ENCODE assay signal across 8 cellular contexts in the genomic region with DNA sequence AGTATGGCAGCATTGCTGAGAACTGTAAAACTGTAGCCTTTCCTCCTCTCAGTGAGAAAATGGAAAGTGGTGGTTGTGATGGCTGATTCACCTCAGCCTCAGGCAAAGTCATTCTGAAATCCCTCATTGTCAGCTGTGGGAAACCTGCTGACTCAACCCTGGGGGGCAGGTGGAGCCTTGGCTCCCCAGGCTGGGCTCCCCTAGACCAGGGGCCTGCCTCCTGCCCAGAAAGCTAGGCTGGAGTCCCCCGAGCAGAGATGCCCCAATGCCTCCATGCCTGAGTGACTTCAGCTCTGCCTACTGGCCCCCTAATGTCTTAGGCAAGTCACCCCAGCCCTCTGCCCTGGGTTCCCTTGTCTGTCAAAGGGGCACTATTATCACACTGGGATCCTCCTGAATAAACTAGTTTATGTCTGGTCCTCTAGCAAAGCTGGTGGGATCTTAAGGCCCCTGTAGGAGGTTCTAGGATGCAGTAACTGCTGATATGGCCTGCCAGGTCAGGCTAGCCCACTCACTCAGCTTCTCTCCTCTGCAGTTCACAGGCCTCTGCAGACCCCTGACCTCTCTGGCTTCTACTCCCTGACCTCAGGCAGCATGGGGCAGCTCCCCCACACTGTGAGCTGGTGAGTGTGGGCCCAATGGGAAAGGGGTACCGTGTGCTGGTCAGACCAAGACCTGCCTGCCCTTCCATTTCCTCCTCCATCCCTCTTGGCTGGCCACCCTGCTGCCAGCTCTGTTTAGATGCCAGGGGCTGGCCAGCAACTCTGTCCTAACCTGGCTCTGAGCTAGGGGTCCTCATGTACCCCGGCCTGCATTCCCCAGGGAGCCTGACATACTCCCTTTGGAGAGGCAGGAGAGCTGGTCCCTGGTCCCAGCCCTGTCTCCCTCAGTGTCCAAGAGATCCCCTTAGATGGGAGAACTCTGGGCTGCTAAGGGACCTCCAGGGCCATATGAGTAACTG. TPM values are rescaled to one million over a fixed set of nuclear protein-coding genes. Genes with fewer than 3 reads are reported as not detected.
DNase-seq lines count a peak whose midpoint lies in the region; ATAC-seq and TF ChIP-seq lines count a peak whose summit lies in the region.

No MANE protein-coding gene starts in this region.

- peaks cover 37 to 90% of the 10 kb centered on the region in 2 experiments for H3K79me1 ChIP-seq in IMR-90 (ENCODE audit: low read depth in 1 of 2, low read length in 2 of 2)

- no peak overlapping the region for H2BK5ac ChIP-seq in IMR-90 (ENCODE audit: low read depth, low read length, poor library complexity, severe bottlenecking)

- no peak overlapping the region for H2AFZ ChIP-seq in IMR-90 (replicated peaks; ENCODE audit: low read length, poor library complexity)

- H4K20me1 ChIP-seq in IMR-90 (ENCODE audit: insufficient read depth, low read length), result peaks cover 67% of the 10 kb centered on the region

- intact Hi-C loops in IMR-90 (cut with micrococcal nuclease), result no loop called here
- intact Hi-C loops in activated naive CD4-positive, alpha-beta T cell treated with anti-CD3 and anti-CD28 coated beads for 36 hours (cut with micrococcal nuclease), result loop anchor here (1.0 to 2.0 kb wide), 4 partner anchors 24 to 70 kb away; a partner anchor contains a TSS

- H4K8ac ChIP-seq in IMR-90 (ENCODE audit: low read depth in 2 of 2, low read length in 2 of 2), result no peak overlapping the region

- H3K27me3 Mint-ChIP-seq in activated naive CD4-positive, alpha-beta T cell treated with anti-CD3 and anti-CD28 coated beads for 36 hours (ENCODE audit: low read depth), result no peaks in the 10 kb centered on the region
- no peaks in the 10 kb centered on the region for H3K27me3 Mint-ChIP-seq in naive thymus-derived CD8-positive, alpha-beta T cell

- in situ Hi-C loops in Caki2 (cut with HindIII; ENCODE audit: low pct_unique_long_range_greater_than_20kb, low sequenced_read_pairs), result no loop called here
- in situ Hi-C loops in IMR-90 (cut with MboI; ENCODE audit: low sequenced_read_pairs), result loop anchor here (5.0 kb wide), 1 partner anchor 96 kb away; no protein-coding TSS in a partner anchor

- no peak overlapping the region for H2BK120ac ChIP-seq in IMR-90 (ENCODE audit: low read depth, low read length)

- H3K36me3 Mint-ChIP-seq in activated naive CD4-positive, alpha-beta T cell treated with anti-CD3 and anti-CD28 coated beads for 36 hours (ENCODE audit: low read depth), result peaks cover 64% of the 10 kb centered on the region
- H3K36me3 Mint-ChIP-seq in naive thymus-derived CD8-positive, alpha-beta T cell, result peaks cover 7 to 91% (median 34%) of the 10 kb centered on the region in 3 donors

- no peak overlapping the region for H3K4me2 ChIP-seq in IMR-90 (ENCODE audit: low read depth, low read length)

- POLR2A ChIA-PET in IMR-90 (lab: Charles Lee; ENCODE audit: unreplicated experiment), result no interaction called here
- POLR2A ChIA-PET in naive thymus-derived CD8-positive, alpha-beta T cell (lab: Charles Lee), result interaction anchor here (0.9 to 4.0 kb wide), 3 partner anchors 34 to 133 kb away, joined by 4 to 23 read pairs (median 6); a partner anchor contains a TSS

- H2AK9ac ChIP-seq in IMR-90 (replicated peaks; ENCODE audit: low read depth, low read length, poor library complexity), result peak overlapping the region; percentile 37

- no peak overlapping the region for H3K4me3 ChIP-seq in IMR-90 (ENCODE audit: insufficient read depth, low read depth, low read length)

- H3K4ac ChIP-seq in IMR-90 (ENCODE audit: low read depth, low read length), result no peak overlapping the region

- H3K9ac ChIP-seq in IMR-90 (ENCODE audit: low read depth, low read length), result no peak overlapping the region

- CTCF ChIA-PET in IMR-90 (lab: Yijun Ruan, JAX), result interaction anchor here (0.6 to 3.2 kb wide), 4 partner anchors 27 to 118 kb away, joined by 3 to 47 read pairs (median 6); no protein-coding TSS in a partner anchor
- CTCF ChIA-PET in activated naive CD4-positive, alpha-beta T cell treated with anti-CD3 and anti-CD28 coated beads for 36 hours (lab: Charles Lee), result interaction anchor here (0.5 to 25.6 kb wide), 15 partner anchors 8 to 599 kb away, joined by 3 to 593 read pairs (median 9); a partner anchor contains a TSS

- H3K36me3 ChIP-seq in IMR-90 (ENCODE audit: control insufficient read depth, insufficient read depth, low read length), result peaks cover 45% of the 10 kb centered on the region

- TF ChIP-seq POLR2A in IMR-90 (IDR thresholded peaks at IDR 0.05; ENCODE audit: low read depth, low read length), result no peak

- no peak overlapping the region for H4K91ac ChIP-seq in IMR-90 (ENCODE audit: insufficient read depth, low read depth, low read length)

- H3K4me1 Mint-ChIP-seq in activated naive CD4-positive, alpha-beta T cell treated with anti-CD3 and anti-CD28 coated beads for 36 hours (ENCODE audit: low read depth), result peaks cover 76% of the 10 kb centered on the region
- H3K4me1 Mint-ChIP-seq in naive thymus-derived CD8-positive, alpha-beta T cell, result peaks cover 41 to 85% (median 82%) of the 10 kb centered on the region in 4 donors

- no peak overlapping the region for H2AK5ac ChIP-seq in IMR-90 (ENCODE audit: low read depth, low read length)

- no peaks in the 10 kb centered on the region for H3K9me3 Mint-ChIP-seq in activated naive CD4-positive, alpha-beta T cell treated with anti-CD3 and anti-CD28 coated beads for 36 hours
- H3K9me3 Mint-ChIP-seq in naive thymus-derived CD8-positive, alpha-beta T cell, result no peaks in the 10 kb centered on the region

- H3K27ac Mint-ChIP-seq in activated naive CD4-positive, alpha-beta T cell treated with anti-CD3 and anti-CD28 coated beads for 36 hours, result peak overlapping the region; percentile 89
- peak overlapping the region; percentile 91 to 99 (median 98) for H3K27ac Mint-ChIP-seq in naive thymus-derived CD8-positive, alpha-beta T cell

- ATAC-seq in GM21423 (IDR thresholded peaks at IDR 0.05; ENCODE audit: unreplicated experiment), result peak; percentile 62
- peak; percentile 28 for ATAC-seq in IMR-90 (ENCODE audit: low read depth)
- ATAC-seq in naive thymus-derived CD8-positive, alpha-beta T cell, result peak in 1 of 2 donors; percentile 13

- peaks cover 13% of the 10 kb centered on the region for H3K4me1 ChIP-seq in IMR-90 (ENCODE audit: control insufficient read depth, insufficient read depth, low read length)

- no peak overlapping the region for H3K56ac ChIP-seq in IMR-90 (ENCODE audit: extremely low read depth, insufficient read depth, low read length)

- H2BK15ac ChIP-seq in IMR-90 (ENCODE audit: low read depth, low read length), result no peak overlapping the region

- no peaks in the 10 kb centered on the region for H3K27me3 ChIP-seq in IMR-90 (ENCODE audit: control insufficient read depth, insufficient read depth, low read length)

- no peak overlapping the region for H4K5ac ChIP-seq in IMR-90 (ENCODE audit: low read depth, low read length)

- H2BK20ac ChIP-seq in IMR-90 (ENCODE audit: low read depth, low read length), result no peak overlapping the region

- H3K23ac ChIP-seq in IMR-90 (ENCODE audit: low read depth, low read length), result no peak overlapping the region

- H3K14ac ChIP-seq in IMR-90 (replicated peaks; ENCODE audit: low read depth, low read length), result no peak overlapping the region

- WGBS in IMR-90 (ENCODE audit: extremely low coverage in 2 of 2, insufficient read length in 1 of 2), 2 experiments, result 80% methylated on average over 1 of the region's 3 CpGs; no CpG with 5 or more reads in 1 of the 2 experiments

- no peaks in the 10 kb centered on the region for H3K9me3 ChIP-seq in IMR-90 (ENCODE audit: control insufficient read depth, insufficient read depth, low read length)

- BruUV-seq in IMR-90 (replicated peaks; lab: Mats Ljungman, UMichigan), result no TSS peak

- no peak overlapping the region for H3K27ac ChIP-seq in IMR-90 (ENCODE audit: insufficient read depth, low read length)

- dilution Hi-C loops in IMR-90 (cut with HindIII; ENCODE audit: low sequenced_read_pairs, unreplicated experiment), result no loop called here

- H3K9me1 ChIP-seq in IMR-90 (ENCODE audit: insufficient read depth, low read length), result peaks cover 10% of the 10 kb centered on the region; the same call in 1 of the 2 replicates

- H3K18ac ChIP-seq in IMR-90 (ENCODE audit: low read depth, low read length), result no peak overlapping the region

- DNase-seq in Caki2 (ENCODE audit: low read depth), result peak; percentile 36
- peak; percentile 69 for DNase-seq in IMR-90
- DNase-seq in activated naive CD4-positive, alpha-beta T cell treated with anti-CD3 and anti-CD28 coated beads for 36 hours, result peak; percentile 91
- DNase-seq in naive thymus-derived CD8-positive, alpha-beta T cell, result peak in 4 of 10 donors; percentile 0 to 60 (median 24)
- no peak for DNase-seq in NCI-H1092 treated with DMSO at 0.1 percent for 48 hours (lab: John Stamatoyannopoulos, UW)
- DNase-seq in iPS-NIHi11 (ENCODE audit: low spot score), result no peak
- no peak for DNase-seq in SW480 (ENCODE audit: low spot score)

- H3K4me3 Mint-ChIP-seq in activated naive CD4-positive, alpha-beta T cell treated with anti-CD3 and anti-CD28 coated beads for 36 hours, result no peak overlapping the region
- H3K4me3 Mint-ChIP-seq in naive thymus-derived CD8-positive, alpha-beta T cell, result peak overlapping the region; percentile 32 to 94 (median 61)

- TF ChIP-seq RAD21 in IMR-90 (IDR thresholded peaks at IDR 0.05; ENCODE audit: low read length), result no peak

- no peak for TF ChIP-seq CTCF in IMR-90 (conservative IDR thresholded peaks at IDR 0.05; ENCODE audit: low read depth, low read length)

TF ChIP-seq in IMR-90, 13 proteins besides CTCF, POLR2A, EP300 and RAD21 (continues in another document):
- peak; percentile 40 for TF ChIP-seq MAZ (IDR thresholded peaks at IDR 0.05; ENCODE audit: borderline replicate concordance, low read depth, low read length)
- TF ChIP-seq SMC3 (IDR thresholded peaks at IDR 0.05; ENCODE audit: low read depth, low read length), result no peak

RNA-seq across cellular contexts. Expression of a gene that starts 24.2 kb away (rescaled TPM):
- total RNA-seq in Caki2 (2014; rRNA removed; shearing (Covaris generic); ENCODE audit: low replicate concordance), result 1.1 and 2.5 TPM in 2 replicates
- total RNA-seq in IMR-90 (2012; rRNA removed), result 0.83 and 1.3 TPM in 2 replicates
- polyA plus RNA-seq in IMR-90 (2012; rRNA removed), result 3.4 and 3.8 TPM in 2 replicates
- polyA plus RNA-seq in IMR-90 (2012; cell fraction: cytosol; rRNA removed), result 2.4 and 3.0 TPM in 2 replicates
- polyA plus RNA-seq in IMR-90 (2012; cell fraction: nucleus; rRNA removed; ENCODE audit: low replicate concordance), result 4.0 and 4.2 TPM in 2 replicates
- total RNA-seq in activated naive CD4-positive, alpha-beta T cell treated with anti-CD3 and anti-CD28 coated beads for 36 hours, result 10 to 100 TPM; 87.9 to 92.3 TPM
- 100 to 1,000 TPM; 910 to 911 TPM for total RNA-seq in naive thymus-derived CD8-positive, alpha-beta T cell
- 100 to 1,000 TPM; 207 to 600 (median 328) TPM for polyA plus RNA-seq in naive thymus-derived CD8-positive, alpha-beta T cell

RNA-seq across cellular contexts. Expression of a gene that starts 38.1 kb away (rescaled TPM):
- 616 and 685 TPM in 2 replicates for total RNA-seq in Caki2 (2014; rRNA removed; shearing (Covaris generic); ENCODE audit: low replicate concordance)
- total RNA-seq in IMR-90 (2012; rRNA removed), result 206 and 360 TPM in 2 replicates
- polyA plus RNA-seq in IMR-90 (2012; rRNA removed), result 512 and 618 TPM in 2 replicates
- 90.2 and 168 TPM in 2 replicates for polyA plus RNA-seq in IMR-90 (2012; cell fraction: cytosol; rRNA removed)
- 18.3 and 186 TPM in 2 replicates for polyA plus RNA-seq in IMR-90 (2012; cell fraction: nucleus; rRNA removed; ENCODE audit: low replicate concordance)
- total RNA-seq in activated naive CD4-positive, alpha-beta T cell treated with anti-CD3 and anti-CD28 coated beads for 36 hours, result 100 to 1,000 TPM; 307 to 309 TPM
- total RNA-seq in naive thymus-derived CD8-positive, alpha-beta T cell, result 100 to 1,000 TPM; 250 to 262 TPM
- 1,000 to 10,000 TPM; 1,138 to 1,312 (median 1,209) TPM for polyA plus RNA-seq in naive thymus-derived CD8-positive, alpha-beta T cell

Comparison
In these comparisons a context has a peak if more than half of its experiments do, and no peak if none do; other contexts are left out.
1. DNase-seq: peak in Caki2 (single experiment), IMR-90 (single experiment) and activated naive CD4-positive, alpha-beta T cell treated with anti-CD3 and anti-CD28 coated beads for 36 hours (single experiment); none in NCI-H1092 treated with DMSO at 0.1 percent for 48 hours (single experiment), iPS-NIHi11 (single experiment) and SW480 (single experiment).
2. RNA of a gene that starts 24.2 kb away (total RNA-seq): 910 to 911 TPM in naive thymus-derived CD8-positive, alpha-beta T cell and 87.9 to 92.3 TPM in activated naive CD4-positive, alpha-beta T cell treated with anti-CD3 and anti-CD28 coated beads for 36 hours; 1.1 to 2.5 TPM in Caki2 and 0.83 to 1.3 TPM in IMR-90; every median in the first group is over 10 times any median in the second.